In genomic region chr6:63572733-63573139, GRCh38 we compare ENCODE assay signal across 1 cellular context.
TF ChIP-seq lines count a peak whose summit lies in the region.

No MANE protein-coding gene starts in this region.

TF ChIP-seq in WTC11, 78 proteins besides CTCF, POLR2A, EP300 and RAD21 (continued from another document):
- TF ChIP-seq ZBTB43 (CRISPR knock-in tag; IDR thresholded peaks at IDR 0.05), result no peak
- TF ChIP-seq, protein P1, sequence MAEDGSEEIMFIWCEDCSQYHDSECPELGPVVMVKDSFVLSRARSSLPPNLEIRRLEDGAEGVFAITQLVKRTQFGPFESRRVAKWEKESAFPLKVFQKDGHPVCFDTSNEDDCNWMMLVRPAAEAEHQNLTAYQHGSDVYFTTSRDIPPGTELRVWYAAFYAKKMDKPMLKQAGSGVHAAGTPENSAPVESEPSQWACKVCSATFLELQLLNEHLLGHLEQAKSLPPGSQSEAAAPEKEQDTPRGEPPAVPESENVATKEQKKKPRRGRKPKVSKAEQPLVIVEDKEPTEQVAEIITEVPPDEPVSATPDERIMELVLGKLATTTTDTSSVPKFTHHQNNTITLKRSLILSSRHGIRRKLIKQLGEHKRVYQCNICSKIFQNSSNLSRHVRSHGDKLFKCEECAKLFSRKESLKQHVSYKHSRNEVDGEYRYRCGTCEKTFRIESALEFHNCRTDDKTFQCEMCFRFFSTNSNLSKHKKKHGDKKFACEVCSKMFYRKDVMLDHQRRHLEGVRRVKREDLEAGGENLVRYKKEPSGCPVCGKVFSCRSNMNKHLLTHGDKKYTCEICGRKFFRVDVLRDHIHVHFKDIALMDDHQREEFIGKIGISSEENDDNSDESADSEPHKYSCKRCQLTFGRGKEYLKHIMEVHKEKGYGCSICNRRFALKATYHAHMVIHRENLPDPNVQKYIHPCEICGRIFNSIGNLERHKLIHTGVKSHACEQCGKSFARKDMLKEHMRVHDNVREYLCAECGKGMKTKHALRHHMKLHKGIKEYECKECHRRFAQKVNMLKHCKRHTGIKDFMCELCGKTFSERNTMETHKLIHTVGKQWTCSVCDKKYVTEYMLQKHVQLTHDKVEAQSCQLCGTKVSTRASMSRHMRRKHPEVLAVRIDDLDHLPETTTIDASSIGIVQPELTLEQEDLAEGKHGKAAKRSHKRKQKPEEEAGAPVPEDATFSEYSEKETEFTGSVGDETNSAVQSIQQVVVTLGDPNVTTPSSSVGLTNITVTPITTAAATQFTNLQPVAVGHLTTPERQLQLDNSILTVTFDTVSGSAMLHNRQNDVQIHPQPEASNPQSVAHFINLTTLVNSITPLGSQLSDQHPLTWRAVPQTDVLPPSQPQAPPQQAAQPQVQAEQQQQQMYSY (CRISPR knock-in tag; IDR thresholded peaks at IDR 0.05), result no peak
